9 cellular contexts compared by ENCODE assay signal in the genomic region with DNA sequence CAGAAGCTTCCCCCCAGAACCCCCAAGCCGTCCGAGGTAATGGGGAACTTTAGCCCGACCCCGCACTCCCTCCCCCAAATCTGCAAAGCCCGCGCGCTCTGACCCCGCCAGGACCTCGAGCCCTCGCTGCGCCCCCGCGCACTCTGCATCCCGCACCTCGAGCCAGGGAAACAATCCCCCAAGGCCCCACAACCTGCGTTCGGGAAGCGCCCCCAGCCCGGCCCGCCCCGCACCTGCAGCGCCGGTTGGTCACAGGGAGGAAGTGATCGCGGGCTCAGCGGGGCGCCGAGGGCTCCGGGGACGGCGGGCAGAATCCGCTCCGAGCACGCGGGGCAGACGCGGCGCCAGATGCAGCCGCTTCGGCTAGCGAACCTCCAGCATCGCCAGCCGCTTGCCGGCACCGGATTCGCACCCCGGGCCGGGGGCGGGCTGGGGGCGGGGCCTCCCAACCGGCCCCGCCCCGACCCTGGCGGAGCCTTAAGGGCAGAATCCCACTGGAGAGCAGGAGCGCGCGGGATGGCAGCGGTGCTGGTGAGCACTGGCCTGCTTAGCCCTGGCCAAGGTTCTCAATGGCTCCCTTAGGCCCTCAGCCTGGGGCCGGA. TPM values are rescaled to one million over a fixed set of nuclear protein-coding genes. Genes with fewer than 3 reads are reported as not detected.
DNase-seq lines count a peak whose midpoint lies in the region; ATAC-seq and TF ChIP-seq lines count a peak whose summit lies in the region.
"Had no signal": no experiment of that assay in that cellular context is flagged by ENCODE, and none has a peak within 500 bp of the region (broad histone marks: within the 10 kb centered on the region; RNA-seq: fewer than 3 reads in every experiment).

A gene with protein sequence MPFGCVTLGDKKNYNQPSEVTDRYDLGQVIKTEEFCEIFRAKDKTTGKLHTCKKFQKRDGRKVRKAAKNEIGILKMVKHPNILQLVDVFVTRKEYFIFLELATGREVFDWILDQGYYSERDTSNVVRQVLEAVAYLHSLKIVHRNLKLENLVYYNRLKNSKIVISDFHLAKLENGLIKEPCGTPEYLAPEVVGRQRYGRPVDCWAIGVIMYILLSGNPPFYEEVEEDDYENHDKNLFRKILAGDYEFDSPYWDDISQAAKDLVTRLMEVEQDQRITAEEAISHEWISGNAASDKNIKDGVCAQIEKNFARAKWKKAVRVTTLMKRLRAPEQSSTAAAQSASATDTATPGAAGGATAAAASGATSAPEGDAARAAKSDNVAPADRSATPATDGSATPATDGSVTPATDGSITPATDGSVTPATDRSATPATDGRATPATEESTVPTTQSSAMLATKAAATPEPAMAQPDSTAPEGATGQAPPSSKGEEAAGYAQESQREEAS (minus strand): TSS at position 382 of the 602 bp plus-strand sequence. CDS start 7,518 bp downstream, outside the sequence.

- peak within 1 kb of the TSS; percentile 21 for H3K4me3 ChIP-seq in LNCaP clone FGC (ENCODE audit: low read depth, low read length)

- DNase-seq in Daoy (ENCODE audit: low read depth) = peak; percentile 26
- DNase-seq in LNCaP clone FGC (ENCODE audit: low read depth) = no peak
- peak; percentile 29 for DNase-seq in activated naive CD4-positive, alpha-beta T cell treated with Interleukin-2 at 50 U/mL for 16 hours
- DNase-seq in islet precursor cell = peak; percentile 69
- DNase-seq in stimulated activated naive CD8-positive, alpha-beta T cell treated with anti-CD3 and anti-CD28 coated beads, Interleukin-15, Interleukin-2, amounts not matched to agents 100 U/mL and 50 U/mL, for 24 hours = peak; percentile 52
- DNase-seq: left cardiac atrium had no signal

- ATAC-seq in stimulated activated naive CD8-positive, alpha-beta T cell treated with anti-CD3 and anti-CD28 coated beads, Interleukin-15, Interleukin-2, amounts not matched to agents 100 U/mL and 50 U/mL, for 24 hours = no peak
- no peak for ATAC-seq in HG03175 (IDR thresholded peaks at IDR 0.05; ENCODE audit: unreplicated experiment)
- ATAC-seq in GM21619 (IDR thresholded peaks at IDR 0.05; ENCODE audit: unreplicated experiment) = no peak
- ATAC-seq in HG03354 (IDR thresholded peaks at IDR 0.05; ENCODE audit: poor library complexity, severe bottlenecking, unreplicated experiment) = no peak

- TF ChIP-seq CTCF in LNCaP clone FGC (IDR thresholded peaks at IDR 0.05; ENCODE audit: control insufficient read depth, extremely low read depth, insufficient read depth) = no peak

RNA-seq across cellular contexts. Expression of the gene that starts here (rescaled TPM):
- 0.34 TPM in 1 of 2 replicates, not detected in the other for total RNA-seq in Daoy (2014; rRNA removed; shearing (Covaris generic))
- total RNA-seq: left cardiac atrium had no signal

Comparison
In these comparisons a context has a peak if more than half of its experiments do, and no peak if none do; other contexts are left out.
1. Peak in DNase-seq in Daoy; RNA of the gene not detected or under 1 TPM.